In genomic region chr6:158417760-158418098, GRCh38 we compare ENCODE assay signal across 14 cellular contexts.
DNase-seq lines count a peak whose midpoint lies in the region; ATAC-seq and TF ChIP-seq lines count a peak whose summit lies in the region.
"Had no signal": no experiment of that assay in that cellular context is flagged by ENCODE, and none has a peak within 500 bp of the region (broad histone marks: within the 10 kb centered on the region; RNA-seq: fewer than 3 reads in every experiment).

No MANE protein-coding gene starts in this region.

- H3K4me3 ChIP-seq in GM23248 (0 out of 2 replicates have a peak overlapping the region, but pooled peaks have one; percentile 37), fibroblast of the aortic adventitia (ENCODE audit: low read depth, low read length) (no peak overlapping the region), retinal pigment epithelial cell (ENCODE audit: low read length) (no peak overlapping the region), neural progenitor cell (no peak overlapping the region)

- H4K20me1 ChIP-seq in GM23248 (ENCODE audit: insufficient read depth) (no peaks in the 10 kb centered on the region), neural progenitor cell (ENCODE audit: low read depth) (no peaks in the 10 kb centered on the region)

- no peak overlapping the region for H3K27ac Mint-ChIP-seq in neural progenitor cell
- no peak overlapping the region for H3K27ac Mint-ChIP-seq in glutamatergic neuron (ENCODE audit: unreplicated experiment)
- H3K27ac Mint-ChIP-seq: activated naive CD4-positive, alpha-beta T cell treated with anti-CD3 and anti-CD28 coated beads, Interleukin-2, amount 50 U/mL, for 24 hours; CD8-positive, alpha-beta T cell; endodermal cell; nephron progenitor cell had no signal

- H3K79me2 ChIP-seq in GM23248 (ENCODE audit: insufficient read depth) (no peaks in the 10 kb centered on the region), neural progenitor cell (ENCODE audit: low read depth) (no peaks in the 10 kb centered on the region)

- peaks cover 5% of the 10 kb centered on the region; the same call in 1 of the 2 replicates for H3K36me3 ChIP-seq in GM23248 (ENCODE audit: low read depth)
- peaks cover 3% of the 10 kb centered on the region for H3K36me3 ChIP-seq in neural progenitor cell

- no peaks in the 10 kb centered on the region for H3K9me2 ChIP-seq in GM23248 (ENCODE audit: insufficient read depth)

- H3K9me3 ChIP-seq in GM23248 (ENCODE audit: low read depth) (no peaks in the 10 kb centered on the region), neural progenitor cell (ENCODE audit: low read depth) (no peaks in the 10 kb centered on the region)

- no peak overlapping the region for H2AFZ ChIP-seq in GM23248
- H2AFZ ChIP-seq in neural progenitor cell (replicated peaks), result no peak overlapping the region

- H3K27ac ChIP-seq in GM23248, result peak overlapping the region; percentile 61
- peak overlapping the region; percentile 93 for H3K27ac ChIP-seq in angular gyrus (ENCODE audit: low read depth, low read length)
- no peak overlapping the region for H3K27ac ChIP-seq in neural progenitor cell

- peaks cover 31% of the 10 kb centered on the region for H3K4me1 ChIP-seq in GM23248 (ENCODE audit: insufficient read depth)
- H3K4me1 ChIP-seq in neural progenitor cell, result no peaks in the 10 kb centered on the region

- peak; percentile 84 for DNase-seq in GM23248
- DNase-seq in fibroblast of the aortic adventitia (ENCODE audit: low read depth), result peak; percentile 69
- DNase-seq in retinal pigment epithelial cell (ENCODE audit: low read depth), result peak; percentile 97
- no peak for DNase-seq in neural progenitor cell (ENCODE audit: low spot score)
- DNase-seq in NCI-H1048 (lab: John Stamatoyannopoulos, UW), result no peak
- DNase-seq in glutamatergic neuron, result no peak
- DNase-seq: CD8-positive, alpha-beta T cell; endodermal cell; GOT3; NCI-H146; nephron progenitor cell had no signal

- H3K4me2 ChIP-seq in GM23248 (ENCODE audit: unreplicated experiment), result peak overlapping the region; percentile 89
- H3K4me2 ChIP-seq in neural progenitor cell, result no peak overlapping the region

- H3K4me1 Mint-ChIP-seq in neural progenitor cell, result no peaks in the 10 kb centered on the region
- H3K4me1 Mint-ChIP-seq in glutamatergic neuron (ENCODE audit: low read depth, unreplicated experiment), result peaks cover 17% of the 10 kb centered on the region
- H3K4me1 Mint-ChIP-seq: activated naive CD4-positive, alpha-beta T cell treated with anti-CD3 and anti-CD28 coated beads, Interleukin-2, amount 50 U/mL, for 24 hours; endodermal cell; nephron progenitor cell had no signal

- WGBS in GM23248 (ENCODE audit: low coverage in 1 of 2, low lambda C conversion rate in 2 of 2, missing lambda C conversion rate in 2 of 2), 2 experiments, result 0% methylated on average over 1 of the region's 1 CpG

- no peaks in the 10 kb centered on the region for H3K27me3 Mint-ChIP-seq in neural progenitor cell (ENCODE audit: insufficient read depth, low read depth)
- H3K27me3 Mint-ChIP-seq in glutamatergic neuron (ENCODE audit: unreplicated experiment), result peaks cover 3% of the 10 kb centered on the region
- H3K27me3 Mint-ChIP-seq: activated naive CD4-positive, alpha-beta T cell treated with anti-CD3 and anti-CD28 coated beads, Interleukin-2, amount 50 U/mL, for 24 hours had no signal

- H3K36me3 Mint-ChIP-seq in neural progenitor cell, result peaks cover 24% of the 10 kb centered on the region
- peaks cover 6% of the 10 kb centered on the region for H3K36me3 Mint-ChIP-seq in glutamatergic neuron (ENCODE audit: unreplicated experiment)

- H3F3A ChIP-seq in GM23248 (ENCODE audit: insufficient read depth), result peaks cover 33% of the 10 kb centered on the region
- H3F3A ChIP-seq in neural progenitor cell (ENCODE audit: low read depth), result no peaks in the 10 kb centered on the region

- H3K27me3 ChIP-seq in GM23248 (replicated peaks; ENCODE audit: insufficient read depth), result no peaks in the 10 kb centered on the region
- no peaks in the 10 kb centered on the region for H3K27me3 ChIP-seq in neural progenitor cell

- TF ChIP-seq CTCF in fibroblast of the aortic adventitia (IDR thresholded peaks at IDR 0.05; ENCODE audit: insufficient read depth, low read length) (no peak), retinal pigment epithelial cell (conservative IDR thresholded peaks at IDR 0.05; ENCODE audit: low read depth, low read length) (no peak), neural progenitor cell (IDR thresholded peaks at IDR 0.05) (no peak), glutamatergic neuron (IDR thresholded peaks at IDR 0.05; ENCODE audit: partially characterized antibody, unreplicated experiment) (no peak)

- H3K4me3 Mint-ChIP-seq in neural progenitor cell (no peak overlapping the region), glutamatergic neuron (ENCODE audit: unreplicated experiment) (no peak overlapping the region)
- H3K4me3 Mint-ChIP-seq: activated naive CD4-positive, alpha-beta T cell treated with anti-CD3 and anti-CD28 coated beads, Interleukin-2, amount 50 U/mL, for 24 hours; CD8-positive, alpha-beta T cell; endodermal cell; nephron progenitor cell had no signal

- H3K9ac ChIP-seq in GM23248 (no peak overlapping the region), neural progenitor cell (no peak overlapping the region)

- in situ Hi-C loops in GM23248 (cut with MboI), result no loop called here

- ATAC-seq in GM21786 (IDR thresholded peaks at IDR 0.05; ENCODE audit: unreplicated experiment), result no peak
- ATAC-seq: CD8-positive, alpha-beta T cell had no signal

- H3K9me3 Mint-ChIP-seq in neural progenitor cell, result peaks cover 3% of the 10 kb centered on the region
- H3K9me3 Mint-ChIP-seq in glutamatergic neuron (ENCODE audit: unreplicated experiment), result peaks cover 10% of the 10 kb centered on the region
- H3K9me3 Mint-ChIP-seq: activated naive CD4-positive, alpha-beta T cell treated with anti-CD3 and anti-CD28 coated beads, Interleukin-2, amount 50 U/mL, for 24 hours; CD8-positive, alpha-beta T cell had no signal

Comparison
In these comparisons a context has a peak if more than half of its experiments do, and no peak if none do; other contexts are left out.
1. DNase-seq: peak in GM23248 (single experiment), fibroblast of the aortic adventitia (single experiment) and retinal pigment epithelial cell (single experiment); none in neural progenitor cell (single experiment), NCI-H1048 (single experiment) and glutamatergic neuron (single experiment).